22 cellular contexts compared by ENCODE assay signal in the genomic region with DNA sequence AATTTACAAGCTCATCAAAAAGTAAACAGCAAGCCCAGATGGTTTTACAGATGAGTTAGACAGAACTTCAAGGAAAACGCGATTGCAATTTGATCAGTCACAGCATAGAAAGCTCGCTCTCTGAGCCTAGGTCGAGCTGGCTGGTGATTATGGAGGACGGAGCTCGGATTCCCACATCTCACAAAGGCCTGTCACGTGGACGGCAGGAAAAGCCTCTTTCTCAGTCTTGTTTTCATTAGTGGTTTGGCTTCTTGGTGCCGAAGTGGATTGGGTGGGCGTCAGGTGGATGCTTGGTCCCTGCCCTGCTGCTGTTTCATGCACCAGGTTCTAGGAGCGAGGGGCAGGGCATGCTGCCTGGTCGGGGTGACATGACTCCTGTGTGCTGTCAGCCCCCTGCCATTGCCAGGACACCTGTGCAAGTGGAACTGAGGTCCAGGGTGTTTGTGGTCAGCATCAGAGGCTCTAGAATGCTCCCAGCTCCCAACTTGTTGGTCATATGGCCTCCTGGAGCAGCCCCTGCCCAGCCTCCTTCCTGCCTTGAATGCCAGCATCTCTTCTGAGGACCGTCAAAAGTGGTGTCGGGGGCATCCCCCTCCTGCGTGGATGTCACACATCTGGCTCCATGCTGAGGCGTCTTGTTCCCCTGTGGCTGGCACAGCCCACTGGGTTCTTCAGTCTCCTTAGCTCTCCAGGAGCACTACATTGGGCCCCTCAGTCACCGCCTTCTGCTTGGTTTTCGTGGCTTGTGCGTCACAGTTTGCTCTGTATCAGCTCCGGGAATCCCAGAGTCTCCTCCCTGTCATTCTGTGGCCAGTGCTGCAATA. TPM values are rescaled to one million over a fixed set of nuclear protein-coding genes. Genes with fewer than 3 reads are reported as not detected.
DNase-seq lines count a peak whose midpoint lies in the region; ATAC-seq and TF ChIP-seq lines count a peak whose summit lies in the region.
"Had no signal": no experiment of that assay in that cellular context is flagged by ENCODE, and none has a peak within 500 bp of the region (broad histone marks: within the 10 kb centered on the region; RNA-seq: fewer than 3 reads in every experiment).

No MANE protein-coding gene starts in this region.

- ATAC-seq in HG02885 (IDR thresholded peaks at IDR 0.05; ENCODE audit: poor library complexity, unreplicated experiment) = no peak
- ATAC-seq: SK-N-SH treated with all-trans-retinoic acid at 6 μM for 48 hours, T-helper 17 cell had no signal

- H3K4me3 ChIP-seq in WERI-Rb-1 (ENCODE audit: low read depth, low read length) (no peak overlapping the region), esophagus muscularis mucosa (no peak overlapping the region)
- H3K4me3 ChIP-seq: esophagus squamous epithelium, tibial artery had no signal

- no peak for TF ChIP-seq POLR2A in esophagus muscularis mucosa (IDR thresholded peaks at IDR 0.05; ENCODE audit: low read depth)

- H3K9me3 ChIP-seq in WERI-Rb-1 (ENCODE audit: severe bottlenecking) (no peaks in the 10 kb centered on the region), esophagus muscularis mucosa (no peaks in the 10 kb centered on the region)
- H3K9me3 ChIP-seq: esophagus squamous epithelium, tibial artery had no signal

- H3K27ac ChIP-seq in WERI-Rb-1 (no peak overlapping the region), esophagus muscularis mucosa (replicated peaks in 1 of 4) (no peak overlapping the region)
- H3K27ac ChIP-seq: C4-2B, esophagus squamous epithelium, tibial artery had no signal

- 86% methylated on average over 18 of the region's 20 CpGs for WGBS in esophagus muscularis mucosa

- intact Hi-C loops in esophagus muscularis mucosa (cut with DNase I) = no loop called here
- intact Hi-C loops in posterior vena cava (cut with DNase I) = no loop called here

- no peaks in the 10 kb centered on the region for H3K36me3 ChIP-seq in WERI-Rb-1
- H3K36me3 ChIP-seq in esophagus muscularis mucosa = no peaks in the 10 kb centered on the region
- H3K36me3 ChIP-seq: esophagus squamous epithelium, tibial artery had no signal

- no peaks in the 10 kb centered on the region for H3K4me1 ChIP-seq in esophagus muscularis mucosa
- H3K4me1 ChIP-seq: esophagus squamous epithelium had no signal

- DNase-seq in D341Med (ENCODE audit: low spot score) (peak; percentile 11), WERI-Rb-1 (peak; percentile 4), esophagus muscularis mucosa (ENCODE audit: extremely low spot score) (peak; percentile 85), posterior vena cava (ENCODE audit: low spot score) (peak; percentile 59), COLO668 (lab: John Stamatoyannopoulos, UW; ENCODE audit: unreplicated experiment) (no peak), C1 segment of cervical spinal cord (lab: John Stamatoyannopoulos, UW) (no peak)
- DNase-seq: activated CD4-positive, alpha-beta T cell treated with anti-CD3 and anti-CD28 coated beads for 1 hour; amygdala; esophagus squamous epithelium; foreskin melanocyte; H7; left cardiac atrium; mesendoderm; NCI-H1092 treated with DMSO at 0.1 percent for 48 hours; NCI-H187; NCI-H524 treated with DMSO at 0.1 percent for 48 hours; occipital lobe; T-helper 17 cell; tibial artery had no signal

- H3K27me3 ChIP-seq in WERI-Rb-1 (ENCODE audit: insufficient read depth, low read depth, severe bottlenecking) (no peaks in the 10 kb centered on the region), esophagus muscularis mucosa (no peaks in the 10 kb centered on the region)
- H3K27me3 ChIP-seq: esophagus squamous epithelium, tibial artery had no signal

- no peak for TF ChIP-seq CTCF in WERI-Rb-1 (IDR thresholded peaks at IDR 0.05; ENCODE audit: low read depth, low read length)
- TF ChIP-seq CTCF in esophagus muscularis mucosa (IDR thresholded peaks at IDR 0.05) = no peak

- TF ChIP-seq EP300 in esophagus muscularis mucosa (IDR thresholded peaks at IDR 0.05) = no peak

RNA-seq across cellular contexts. Expression of a gene that starts 24.7 kb away (rescaled TPM):
- total RNA-seq in esophagus muscularis mucosa (1 to 10 TPM in 3 of 4 donors, under 1 TPM in 1; 0.42 to 2.1 (median 1.2) TPM), posterior vena cava (10 to 100 TPM; 13.7 to 14.7 TPM)
- total RNA-seq: T-helper 17 cell had no signal

Comparison
In these comparisons a context has a peak if more than half of its experiments do, and no peak if none do; other contexts are left out.
1. DNase-seq: peak in D341Med (single experiment), WERI-Rb-1 (single experiment), esophagus muscularis mucosa (single experiment) and posterior vena cava (single experiment); none in COLO668 (single experiment) and C1 segment of cervical spinal cord (0 of 14).
2. RNA of a gene that starts 24.7 kb away (total RNA-seq): 13.7 to 14.7 TPM in posterior vena cava; 0.42 to 2.1 TPM in esophagus muscularis mucosa; every median in the first group is over 4 times any median in the second.